In the genomic region with DNA sequence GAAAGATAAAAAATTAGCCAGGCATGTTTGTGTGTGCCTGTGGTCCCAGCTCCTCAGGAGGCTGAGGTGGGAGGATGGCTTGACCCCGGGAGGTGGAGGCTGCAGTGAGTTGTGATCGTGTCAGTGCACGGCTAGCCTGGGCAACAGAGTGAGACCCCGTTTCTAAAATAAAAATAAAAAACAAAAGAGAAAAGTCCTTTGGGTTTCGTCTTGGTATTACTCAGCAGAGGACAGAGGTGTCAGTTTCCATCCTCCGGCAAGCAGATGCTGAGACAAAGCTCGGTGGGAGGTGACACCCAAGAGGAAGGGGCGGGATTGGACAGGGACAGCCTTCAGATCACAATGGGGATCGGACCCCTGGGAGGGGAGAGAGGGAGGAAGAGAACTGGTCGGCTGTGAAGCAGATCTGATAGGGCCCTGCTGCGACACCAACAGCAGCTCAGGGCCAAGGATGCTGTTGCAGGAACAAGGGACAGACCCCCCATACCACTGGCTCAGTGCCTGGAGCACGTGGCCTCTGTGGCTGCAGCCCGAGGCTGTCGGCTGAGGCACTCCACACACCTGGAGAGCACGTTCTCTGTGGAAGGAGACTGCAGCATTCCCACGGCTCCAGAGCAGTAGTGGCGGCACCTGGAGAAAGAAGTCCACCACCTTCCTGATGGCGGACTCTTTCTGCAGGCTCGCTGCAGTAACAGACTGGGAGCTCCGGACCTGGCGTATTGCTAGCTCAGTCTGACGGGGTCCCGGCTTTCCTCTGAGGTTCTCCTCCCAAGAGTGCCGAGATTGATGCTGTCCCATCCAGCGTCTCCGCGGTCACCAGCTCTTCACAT, we compare ENCODE assay signal across 11 cellular contexts. TPM values are rescaled to one million over a fixed set of nuclear protein-coding genes. Genes with fewer than 3 reads are reported as not detected.
A peak's percentile ranks its signal among the peaks of the same experiment; 100 is the strongest.
DNase-seq lines count a peak whose midpoint lies in the region; ATAC-seq and TF ChIP-seq lines count a peak whose summit lies in the region.
"Had no signal": no experiment of that assay in that cellular context is flagged by ENCODE, and none has a peak within 500 bp of the region (broad histone marks: within the 10 kb centered on the region; RNA-seq: fewer than 3 reads in every experiment).

No MANE protein-coding gene starts in this region.

- peak overlapping the region; percentile 79 to 98 (median 88) for H3K27ac Mint-ChIP-seq in naive thymus-derived CD8-positive, alpha-beta T cell
- H3K27ac Mint-ChIP-seq: endodermal cell had no signal

- TF ChIP-seq EP300 in ovary (IDR thresholded peaks at IDR 0.05) = no peak

- peaks cover 42 to 87% (median 79%) of the 10 kb centered on the region in 4 donors for H3K4me1 Mint-ChIP-seq in naive thymus-derived CD8-positive, alpha-beta T cell

- no peak for DNase-seq in activated CD4-positive, CD25-positive, alpha-beta regulatory T cell (lab: John Stamatoyannopoulos, UW)
- peak; percentile 18 for DNase-seq in NCI-H2107 (lab: John Stamatoyannopoulos, UW)
- DNase-seq in naive thymus-derived CD8-positive, alpha-beta T cell = no peak
- DNase-seq in ovary = no peak
- DNase-seq in KG1 (lab: John Stamatoyannopoulos, UW) = no peak
- DNase-seq: endodermal cell, RPMI8226 had no signal

- no peak for TF ChIP-seq POLR2A in ovary (IDR thresholded peaks at IDR 0.05)

- H3K36me3 Mint-ChIP-seq in naive thymus-derived CD8-positive, alpha-beta T cell = peaks cover 0 to 5% (median 0%) of the 10 kb centered on the region in 3 donors

- H3K4me3 ChIP-seq in ovary = no peak overlapping the region
- H3K4me3 ChIP-seq: A549 had no signal

- no peaks in the 10 kb centered on the region for H3K9me3 ChIP-seq in ovary
- H3K9me3 ChIP-seq: A549 had no signal

- ATAC-seq in activated CD4-positive, CD25-positive, alpha-beta regulatory T cell treated with anti-CD3 and anti-CD28 coated beads, Interleukin-2, amount 50 U/mL, for 24 hours = peak; percentile 4 to 7
- peak; percentile 26 for ATAC-seq in GM21423 (IDR thresholded peaks at IDR 0.05; ENCODE audit: unreplicated experiment)
- ATAC-seq in naive thymus-derived CD8-positive, alpha-beta T cell = no peak
- ATAC-seq in GM18909 (IDR thresholded peaks at IDR 0.05; ENCODE audit: poor library complexity, unreplicated experiment) = no peak
- ATAC-seq: A549 had no signal

- H3K4me1 ChIP-seq in ovary (ENCODE audit: insufficient read depth) = peaks cover 9% of the 10 kb centered on the region

- H3K27ac ChIP-seq in ovary = no peak overlapping the region

- H3K36me3 ChIP-seq in ovary = no peaks in the 10 kb centered on the region

- TF ChIP-seq CTCF in ovary (IDR thresholded peaks at IDR 0.05) = no peak

- H3K4me3 Mint-ChIP-seq in naive thymus-derived CD8-positive, alpha-beta T cell = peak overlapping the region; percentile 71 to 100 (median 95)
- H3K4me3 Mint-ChIP-seq: endodermal cell had no signal

- no peaks in the 10 kb centered on the region for H3K27me3 ChIP-seq in ovary

- intact Hi-C loops in ovary (cut with DNase I) = loop anchor here in 1 of 4 donors (10.0 kb wide), 1 partner anchor 225 kb away; no protein-coding TSS in a partner anchor

- peaks cover 0 to 1% (median 0%) of the 10 kb centered on the region in 9 donors for H3K9me3 Mint-ChIP-seq in naive thymus-derived CD8-positive, alpha-beta T cell
- H3K9me3 Mint-ChIP-seq: endodermal cell had no signal

- H3K27me3 Mint-ChIP-seq in naive thymus-derived CD8-positive, alpha-beta T cell = no peaks in the 10 kb centered on the region

- POLR2A ChIA-PET in naive thymus-derived CD8-positive, alpha-beta T cell (lab: Charles Lee) = interaction anchor here (0.6 to 1.3 kb wide), 8 partner anchors 8 to 356 kb away, joined by 3 to 6 read pairs (median 3); a partner anchor contains a TSS

- WGBS in ovary, 3 donors = 71 to 75% (median 75%) methylated on average over 27 of the region's 27 CpGs

RNA-seq across cellular contexts. Expression of a gene that starts 5.2 kb away (rescaled TPM):
- 10 to 100 TPM; 22.3 to 23.0 TPM for total RNA-seq in naive thymus-derived CD8-positive, alpha-beta T cell
- polyA plus RNA-seq in naive thymus-derived CD8-positive, alpha-beta T cell = 10 to 100 TPM; 67.0 to 84.1 (median 67.7) TPM
- 1 to 10 TPM; 3.2 to 9.2 (median 5.4) TPM for total RNA-seq in ovary
- 10 to 100 TPM in 1 of 2 donors, 1 to 10 TPM in 1; 9.7 to 13.8 TPM for polyA plus RNA-seq in ovary

Comparison
In these comparisons a context has a peak if more than half of its experiments do, and no peak if none do; other contexts are left out.
1. ATAC-seq: peak in activated CD4-positive, CD25-positive, alpha-beta regulatory T cell treated with anti-CD3 and anti-CD28 coated beads, Interleukin-2, amount 50 U/mL, for 24 hours (2 of 2) and GM21423 (single experiment); none in naive thymus-derived CD8-positive, alpha-beta T cell (0 of 2) and GM18909 (single experiment).